ENCODE assay signal across 1 cellular context in the genomic region with DNA sequence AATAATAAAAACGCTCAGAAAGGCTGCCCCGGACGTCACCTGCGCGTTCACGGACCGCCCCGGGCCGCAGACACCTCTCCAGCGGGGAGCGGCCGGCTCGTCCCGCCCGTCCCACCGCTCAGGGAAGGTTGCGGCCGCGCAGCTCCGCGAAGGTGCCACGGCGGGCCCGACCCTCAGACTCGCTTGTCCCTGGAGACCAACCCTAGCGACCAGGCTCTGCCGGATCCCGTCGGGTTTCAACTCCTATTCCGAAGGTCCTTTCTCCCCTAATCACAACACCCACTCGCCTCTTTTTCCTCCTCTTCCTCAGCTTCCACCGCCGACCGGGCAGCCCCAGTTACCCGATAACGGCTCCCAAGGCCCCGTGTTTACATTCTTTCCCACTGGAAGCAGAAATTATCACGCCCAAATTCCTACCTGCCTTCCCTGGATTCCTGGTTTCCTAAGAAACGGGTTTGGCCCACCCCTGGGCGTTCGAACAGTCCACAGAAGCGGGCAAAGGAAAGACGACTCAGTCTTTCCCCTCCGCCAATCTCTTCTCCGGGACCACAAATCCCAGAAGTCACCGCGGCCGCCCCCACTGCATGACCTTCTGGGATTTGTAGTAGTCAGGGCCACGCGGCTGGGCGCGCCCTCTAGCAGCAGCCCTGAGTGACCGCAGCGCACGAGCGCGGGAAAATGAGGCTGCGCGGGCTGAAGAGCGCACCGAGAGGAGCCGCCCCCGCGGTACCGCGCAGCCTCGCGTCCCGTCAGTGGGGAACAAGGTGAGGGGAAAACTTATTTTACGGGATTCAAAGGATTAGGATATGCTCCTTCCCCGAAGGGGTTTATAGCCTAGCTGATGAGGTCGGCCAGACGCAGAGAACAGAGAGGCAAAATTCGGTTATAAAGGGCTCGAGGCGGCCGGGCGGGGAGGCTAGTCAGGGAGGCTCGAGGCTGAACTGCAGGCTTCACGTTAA.
TF ChIP-seq lines count a peak whose summit lies in the region.

A gene with protein sequence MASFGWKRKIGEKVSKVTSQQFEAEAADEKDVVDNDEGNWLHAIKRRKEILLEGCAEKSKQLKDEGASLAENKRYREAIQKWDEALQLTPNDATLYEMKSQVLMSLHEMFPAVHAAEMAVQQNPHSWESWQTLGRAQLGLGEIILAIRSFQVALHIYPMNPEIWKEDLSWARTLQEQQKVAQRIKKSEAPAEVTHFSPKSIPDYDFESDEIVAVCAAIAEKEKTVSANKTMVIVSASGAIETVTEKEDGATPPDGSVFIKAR (minus strand): TSS at position 555 of the 959 bp plus-strand sequence. CDS start 8,943 bp downstream, outside the sequence.

TF ChIP-seq in HepG2, 621 proteins besides CTCF, POLR2A, EP300 and RAD21 (continued from another document and continues in another):
- TF ChIP-seq, protein P1, sequence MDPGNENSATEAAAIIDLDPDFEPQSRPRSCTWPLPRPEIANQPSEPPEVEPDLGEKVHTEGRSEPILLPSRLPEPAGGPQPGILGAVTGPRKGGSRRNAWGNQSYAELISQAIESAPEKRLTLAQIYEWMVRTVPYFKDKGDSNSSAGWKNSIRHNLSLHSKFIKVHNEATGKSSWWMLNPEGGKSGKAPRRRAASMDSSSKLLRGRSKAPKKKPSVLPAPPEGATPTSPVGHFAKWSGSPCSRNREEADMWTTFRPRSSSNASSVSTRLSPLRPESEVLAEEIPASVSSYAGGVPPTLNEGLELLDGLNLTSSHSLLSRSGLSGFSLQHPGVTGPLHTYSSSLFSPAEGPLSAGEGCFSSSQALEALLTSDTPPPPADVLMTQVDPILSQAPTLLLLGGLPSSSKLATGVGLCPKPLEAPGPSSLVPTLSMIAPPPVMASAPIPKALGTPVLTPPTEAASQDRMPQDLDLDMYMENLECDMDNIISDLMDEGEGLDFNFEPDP (CRISPR knock-in tag; conservative IDR thresholded peaks at IDR 0.05): no peak
- TF ChIP-seq, protein P2, sequence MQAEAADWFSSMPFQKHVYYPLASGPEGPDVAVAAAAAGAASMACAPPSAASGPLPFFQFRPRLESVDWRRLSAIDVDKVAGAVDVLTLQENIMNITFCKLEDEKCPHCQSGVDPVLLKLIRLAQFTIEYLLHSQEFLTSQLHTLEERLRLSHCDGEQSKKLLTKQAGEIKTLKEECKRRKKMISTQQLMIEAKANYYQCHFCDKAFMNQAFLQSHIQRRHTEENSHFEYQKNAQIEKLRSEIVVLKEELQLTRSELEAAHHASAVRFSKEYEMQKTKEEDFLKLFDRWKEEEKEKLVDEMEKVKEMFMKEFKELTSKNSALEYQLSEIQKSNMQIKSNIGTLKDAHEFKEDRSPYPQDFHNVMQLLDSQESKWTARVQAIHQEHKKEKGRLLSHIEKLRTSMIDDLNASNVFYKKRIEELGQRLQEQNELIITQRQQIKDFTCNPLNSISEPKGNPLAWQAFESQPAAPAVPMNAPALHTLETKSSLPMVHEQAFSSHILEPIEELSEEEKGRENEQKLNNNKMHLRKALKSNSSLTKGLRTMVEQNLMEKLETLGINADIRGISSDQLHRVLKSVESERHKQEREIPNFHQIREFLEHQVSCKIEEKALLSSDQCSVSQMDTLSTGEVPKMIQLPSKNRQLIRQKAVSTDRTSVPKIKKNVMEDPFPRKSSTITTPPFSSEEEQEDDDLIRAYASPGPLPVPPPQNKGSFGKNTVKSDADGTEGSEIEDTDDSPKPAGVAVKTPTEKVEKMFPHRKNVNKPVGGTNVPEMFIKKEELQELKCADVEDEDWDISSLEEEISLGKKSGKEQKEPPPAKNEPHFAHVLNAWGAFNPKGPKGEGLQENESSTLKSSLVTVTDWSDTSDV (CRISPR knock-in tag; IDR thresholded peaks at IDR 0.05): no peak; the same call in 1 of the 2 replicates
- TF ChIP-seq, protein P3, sequence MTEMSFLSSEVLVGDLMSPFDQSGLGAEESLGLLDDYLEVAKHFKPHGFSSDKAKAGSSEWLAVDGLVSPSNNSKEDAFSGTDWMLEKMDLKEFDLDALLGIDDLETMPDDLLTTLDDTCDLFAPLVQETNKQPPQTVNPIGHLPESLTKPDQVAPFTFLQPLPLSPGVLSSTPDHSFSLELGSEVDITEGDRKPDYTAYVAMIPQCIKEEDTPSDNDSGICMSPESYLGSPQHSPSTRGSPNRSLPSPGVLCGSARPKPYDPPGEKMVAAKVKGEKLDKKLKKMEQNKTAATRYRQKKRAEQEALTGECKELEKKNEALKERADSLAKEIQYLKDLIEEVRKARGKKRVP (CRISPR knock-in tag; IDR thresholded peaks at IDR 0.05): peak in 1 of 2 experiments; percentile 67; a peak in 2 of 4 replicates
- no peak; the same call in 1 of the 2 replicates for TF ChIP-seq SMYD3 (CRISPR knock-in tag; IDR thresholded peaks at IDR 0.05)
- TF ChIP-seq, protein P4, sequence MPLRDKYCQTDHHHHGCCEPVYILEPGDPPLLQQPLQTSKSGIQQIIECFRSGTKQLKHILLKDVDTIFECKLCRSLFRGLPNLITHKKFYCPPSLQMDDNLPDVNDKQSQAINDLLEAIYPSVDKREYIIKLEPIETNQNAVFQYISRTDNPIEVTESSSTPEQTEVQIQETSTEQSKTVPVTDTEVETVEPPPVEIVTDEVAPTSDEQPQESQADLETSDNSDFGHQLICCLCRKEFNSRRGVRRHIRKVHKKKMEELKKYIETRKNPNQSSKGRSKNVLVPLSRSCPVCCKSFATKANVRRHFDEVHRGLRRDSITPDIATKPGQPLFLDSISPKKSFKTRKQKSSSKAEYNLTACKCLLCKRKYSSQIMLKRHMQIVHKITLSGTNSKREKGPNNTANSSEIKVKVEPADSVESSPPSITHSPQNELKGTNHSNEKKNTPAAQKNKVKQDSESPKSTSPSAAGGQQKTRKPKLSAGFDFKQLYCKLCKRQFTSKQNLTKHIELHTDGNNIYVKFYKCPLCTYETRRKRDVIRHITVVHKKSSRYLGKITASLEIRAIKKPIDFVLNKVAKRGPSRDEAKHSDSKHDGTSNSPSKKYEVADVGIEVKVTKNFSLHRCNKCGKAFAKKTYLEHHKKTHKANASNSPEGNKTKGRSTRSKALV (CRISPR knock-in tag; IDR thresholded peaks at IDR 0.05): peak; percentile 21; the same call in 1 of the 2 replicates
- no peak for TF ChIP-seq PRMT3 (CRISPR knock-in tag; IDR thresholded peaks at IDR 0.05; ENCODE audit: borderline replicate concordance, low read depth)
- no peak for TF ChIP-seq TEAD2 (CRISPR knock-in tag; IDR thresholded peaks at IDR 0.05)
- TF ChIP-seq, protein P5, sequence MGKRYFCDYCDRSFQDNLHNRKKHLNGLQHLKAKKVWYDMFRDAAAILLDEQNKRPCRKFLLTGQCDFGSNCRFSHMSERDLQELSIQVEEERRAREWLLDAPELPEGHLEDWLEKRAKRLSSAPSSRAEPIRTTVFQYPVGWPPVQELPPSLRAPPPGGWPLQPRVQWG (CRISPR knock-in tag; IDR thresholded peaks at IDR 0.05; ENCODE audit: borderline replicate concordance, low read depth): no peak
- TF ChIP-seq ZNF331 (CRISPR knock-in tag; IDR thresholded peaks at IDR 0.05): peak; percentile 63
- no peak for TF ChIP-seq NFIB (CRISPR knock-in tag; IDR thresholded peaks at IDR 0.05; ENCODE audit: borderline replicate concordance)
- no peak; the same call in 1 of the 2 replicates for TF ChIP-seq NFKB2 (CRISPR knock-in tag; IDR thresholded peaks at IDR 0.05; ENCODE audit: borderline replicate concordance)
- TF ChIP-seq ZSCAN12 (CRISPR knock-in tag; IDR thresholded peaks at IDR 0.05): no peak
- TF ChIP-seq ZC3H13 (CRISPR knock-in tag; IDR thresholded peaks at IDR 0.05): peak; percentile 66; the same call in 1 of the 2 replicates
- TF ChIP-seq RAD51 (IDR thresholded peaks at IDR 0.05; ENCODE audit: borderline replicate concordance): no peak
- TF ChIP-seq ZNF383 (CRISPR knock-in tag; IDR thresholded peaks at IDR 0.05; ENCODE audit: borderline replicate concordance): no peak
- no peak for TF ChIP-seq ZNF343 (CRISPR knock-in tag; IDR thresholded peaks at IDR 0.05)
- TF ChIP-seq IKZF1 (IDR thresholded peaks at IDR 0.05): no peak
- TF ChIP-seq SMC3 (IDR thresholded peaks at IDR 0.05; ENCODE audit: low read length): no peak
- TF ChIP-seq, protein P6, sequence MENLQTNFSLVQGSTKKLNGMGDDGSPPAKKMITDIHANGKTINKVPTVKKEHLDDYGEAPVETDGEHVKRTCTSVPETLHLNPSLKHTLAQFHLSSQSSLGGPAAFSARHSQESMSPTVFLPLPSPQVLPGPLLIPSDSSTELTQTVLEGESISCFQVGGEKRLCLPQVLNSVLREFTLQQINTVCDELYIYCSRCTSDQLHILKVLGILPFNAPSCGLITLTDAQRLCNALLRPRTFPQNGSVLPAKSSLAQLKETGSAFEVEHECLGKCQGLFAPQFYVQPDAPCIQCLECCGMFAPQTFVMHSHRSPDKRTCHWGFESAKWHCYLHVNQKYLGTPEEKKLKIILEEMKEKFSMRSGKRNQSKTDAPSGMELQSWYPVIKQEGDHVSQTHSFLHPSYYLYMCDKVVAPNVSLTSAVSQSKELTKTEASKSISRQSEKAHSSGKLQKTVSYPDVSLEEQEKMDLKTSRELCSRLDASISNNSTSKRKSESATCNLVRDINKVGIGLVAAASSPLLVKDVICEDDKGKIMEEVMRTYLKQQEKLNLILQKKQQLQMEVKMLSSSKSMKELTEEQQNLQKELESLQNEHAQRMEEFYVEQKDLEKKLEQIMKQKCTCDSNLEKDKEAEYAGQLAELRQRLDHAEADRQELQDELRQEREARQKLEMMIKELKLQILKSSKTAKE (CRISPR knock-in tag; IDR thresholded peaks at IDR 0.05; ENCODE audit: borderline replicate concordance): no peak
- TF ChIP-seq ZNF44 (CRISPR knock-in tag; IDR thresholded peaks at IDR 0.05): 0 out of 2 replicates have a peak, but pooled peaks have one; percentile 2
- TF ChIP-seq ESRRA (CRISPR knock-in tag; IDR thresholded peaks at IDR 0.05; ENCODE audit: low read depth): no peak
- TF ChIP-seq, protein P7, sequence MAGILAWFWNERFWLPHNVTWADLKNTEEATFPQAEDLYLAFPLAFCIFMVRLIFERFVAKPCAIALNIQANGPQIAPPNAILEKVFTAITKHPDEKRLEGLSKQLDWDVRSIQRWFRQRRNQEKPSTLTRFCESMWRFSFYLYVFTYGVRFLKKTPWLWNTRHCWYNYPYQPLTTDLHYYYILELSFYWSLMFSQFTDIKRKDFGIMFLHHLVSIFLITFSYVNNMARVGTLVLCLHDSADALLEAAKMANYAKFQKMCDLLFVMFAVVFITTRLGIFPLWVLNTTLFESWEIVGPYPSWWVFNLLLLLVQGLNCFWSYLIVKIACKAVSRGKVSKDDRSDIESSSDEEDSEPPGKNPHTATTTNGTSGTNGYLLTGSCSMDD (CRISPR knock-in tag; IDR thresholded peaks at IDR 0.05): no peak
- no peak for TF ChIP-seq ZNF235 (CRISPR knock-in tag; IDR thresholded peaks at IDR 0.05; ENCODE audit: borderline replicate concordance)
- TF ChIP-seq PHB2 (IDR thresholded peaks at IDR 0.05; ENCODE audit: partially characterized antibody): no peak
- TF ChIP-seq ZNF598 (CRISPR knock-in tag; IDR thresholded peaks at IDR 0.05; ENCODE audit: borderline replicate concordance): peak; percentile 81; the same call in 1 of the 2 replicates
- no peak for TF ChIP-seq ZNF660 (CRISPR knock-in tag; IDR thresholded peaks at IDR 0.05; ENCODE audit: borderline replicate concordance, low read depth)
- TF ChIP-seq ZNF781 (CRISPR knock-in tag; IDR thresholded peaks at IDR 0.05; ENCODE audit: borderline replicate concordance, not compliant biosample characterization): no peak
- TF ChIP-seq, protein P8, sequence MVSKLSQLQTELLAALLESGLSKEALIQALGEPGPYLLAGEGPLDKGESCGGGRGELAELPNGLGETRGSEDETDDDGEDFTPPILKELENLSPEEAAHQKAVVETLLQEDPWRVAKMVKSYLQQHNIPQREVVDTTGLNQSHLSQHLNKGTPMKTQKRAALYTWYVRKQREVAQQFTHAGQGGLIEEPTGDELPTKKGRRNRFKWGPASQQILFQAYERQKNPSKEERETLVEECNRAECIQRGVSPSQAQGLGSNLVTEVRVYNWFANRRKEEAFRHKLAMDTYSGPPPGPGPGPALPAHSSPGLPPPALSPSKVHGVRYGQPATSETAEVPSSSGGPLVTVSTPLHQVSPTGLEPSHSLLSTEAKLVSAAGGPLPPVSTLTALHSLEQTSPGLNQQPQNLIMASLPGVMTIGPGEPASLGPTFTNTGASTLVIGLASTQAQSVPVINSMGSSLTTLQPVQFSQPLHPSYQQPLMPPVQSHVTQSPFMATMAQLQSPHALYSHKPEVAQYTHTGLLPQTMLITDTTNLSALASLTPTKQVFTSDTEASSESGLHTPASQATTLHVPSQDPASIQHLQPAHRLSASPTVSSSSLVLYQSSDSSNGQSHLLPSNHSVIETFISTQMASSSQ (IDR thresholded peaks at IDR 0.05; ENCODE audit: low read depth): 0 out of 2 replicates have a peak, but pooled peaks have one; percentile 56
- TF ChIP-seq, protein P8 (CRISPR knock-in tag; IDR thresholded peaks at IDR 0.05; ENCODE audit: borderline replicate concordance): peak; percentile 62; the same call in 1 of the 2 replicates
- TF ChIP-seq ZNF550 (CRISPR knock-in tag; IDR thresholded peaks at IDR 0.05; ENCODE audit: borderline replicate concordance): peak; percentile 84
- no peak for TF ChIP-seq PAX8 (CRISPR knock-in tag; IDR thresholded peaks at IDR 0.05; ENCODE audit: borderline replicate concordance)
- no peak for TF ChIP-seq XBP1 (CRISPR knock-in tag; IDR thresholded peaks at IDR 0.05)
- TF ChIP-seq ZNF605 (CRISPR knock-in tag; IDR thresholded peaks at IDR 0.05): peak; percentile 91
- TF ChIP-seq ZNF720 (CRISPR knock-in tag; IDR thresholded peaks at IDR 0.05): no peak
- no peak; the same call in 1 of the 2 replicates for TF ChIP-seq IRX3 (CRISPR knock-in tag; IDR thresholded peaks at IDR 0.05; ENCODE audit: borderline replicate concordance, low read depth)
- TF ChIP-seq, protein P9, sequence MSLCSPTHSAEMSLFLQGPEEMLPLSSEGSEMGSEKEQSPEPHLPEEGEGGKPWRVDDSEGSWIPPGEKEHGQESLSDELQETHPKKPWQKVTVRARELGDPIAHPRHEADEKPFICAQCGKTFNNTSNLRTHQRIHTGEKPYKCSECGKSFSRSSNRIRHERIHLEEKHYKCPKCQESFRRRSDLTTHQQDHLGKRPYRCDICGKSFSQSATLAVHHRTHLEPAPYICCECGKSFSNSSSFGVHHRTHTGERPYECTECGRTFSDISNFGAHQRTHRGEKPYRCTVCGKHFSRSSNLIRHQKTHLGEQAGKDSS (CRISPR knock-in tag; IDR thresholded peaks at IDR 0.05; ENCODE audit: borderline replicate concordance, low read depth): no peak
- TF ChIP-seq ZNF577 (CRISPR knock-in tag; IDR thresholded peaks at IDR 0.05; ENCODE audit: borderline replicate concordance, low read depth): no peak
- peak; percentile 70; the same call in 1 of the 2 replicates for TF ChIP-seq ZNF546 (CRISPR knock-in tag; conservative IDR thresholded peaks at IDR 0.05)
- no peak for TF ChIP-seq KAT2B (IDR thresholded peaks at IDR 0.05; ENCODE audit: borderline replicate concordance, low read depth, low read length)
